ENCODE assay signal across 8 cellular contexts in the genomic region with DNA sequence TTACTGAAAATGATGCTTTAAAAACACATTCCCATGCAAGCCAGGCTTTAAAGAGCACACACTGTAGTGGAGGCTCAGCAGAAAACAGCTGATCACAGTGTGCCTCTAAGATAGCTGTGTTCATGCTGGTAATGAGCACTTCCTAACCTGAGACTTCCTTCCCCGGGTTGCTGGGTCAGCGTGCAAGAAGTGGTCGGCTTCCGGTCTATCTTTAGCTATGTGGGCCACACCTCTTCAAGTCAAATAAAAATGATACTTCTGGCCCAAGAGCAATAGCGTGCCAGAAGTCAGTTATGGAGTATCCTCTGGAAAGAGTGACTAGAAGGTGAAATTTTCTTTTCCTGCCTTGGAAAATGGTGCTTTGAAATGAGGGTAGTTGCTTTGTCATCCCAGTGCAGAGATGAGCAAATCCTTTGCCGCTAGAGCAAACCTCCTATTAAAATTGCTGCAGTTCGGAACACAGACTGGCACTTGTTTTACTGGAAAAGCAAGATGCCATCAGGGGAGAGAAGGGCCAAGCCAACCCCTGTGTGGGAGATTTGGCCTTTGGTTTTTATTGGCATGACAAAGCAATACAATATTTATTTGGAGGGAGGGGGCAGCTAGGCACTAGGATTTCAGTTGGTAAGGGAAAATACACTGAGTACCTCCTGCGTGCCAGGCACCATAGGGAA.
DNase-seq lines count a peak whose midpoint lies in the region; ATAC-seq and TF ChIP-seq lines count a peak whose summit lies in the region.

No MANE protein-coding gene starts in this region.

- H2AFZ ChIP-seq in SK-N-SH (ENCODE audit: low read depth), result no peak overlapping the region

- no peak for ATAC-seq in SK-N-SH treated with all-trans-retinoic acid at 6 μM for 48 hours
- peak; percentile 82 for ATAC-seq in activated CD8-positive, alpha-beta T cell treated with anti-CD3 and anti-CD28 coated beads, Interleukin-2, amount 10 ng/mL, durations not matched to agents 7 days and 5 days
- no peak for ATAC-seq in GM18907 (IDR thresholded peaks at IDR 0.05; ENCODE audit: unreplicated experiment)
- no peak for ATAC-seq in HG03354 (IDR thresholded peaks at IDR 0.05; ENCODE audit: poor library complexity, severe bottlenecking, unreplicated experiment)

- H3K9me3 ChIP-seq in SK-N-SH, result no peaks in the 10 kb centered on the region

- H3K4me3 Mint-ChIP-seq in activated CD8-positive, alpha-beta T cell treated with anti-CD3 and anti-CD28 coated beads, Interleukin-2, amount 10 ng/mL, durations not matched to agents 7 days and 5 days, result no peak overlapping the region

- CTCF ChIA-PET in SK-N-SH (lab: Yijun Ruan, JAX), result interaction anchor here (2.4 kb wide), 1 partner anchor 12 kb away, joined by 5 read pairs; no protein-coding TSS in a partner anchor
- CTCF ChIA-PET in activated CD8-positive, alpha-beta T cell treated with anti-CD3 and anti-CD28 coated beads, Interleukin-2, amount 10 ng/mL, durations not matched to agents 7 days and 5 days (lab: Charles Lee), result interaction anchor here (0.8 to 3.8 kb wide), 6 partner anchors 9 to 88 kb away, joined by 3 to 13 read pairs (median 8); no protein-coding TSS in a partner anchor

- no peaks in the 10 kb centered on the region for H3K9me2 ChIP-seq in SK-N-SH

- H3K36me3 Mint-ChIP-seq in activated CD8-positive, alpha-beta T cell treated with anti-CD3 and anti-CD28 coated beads, Interleukin-2, amount 10 ng/mL, durations not matched to agents 7 days and 5 days (ENCODE audit: low read depth), result peaks cover 35% of the 10 kb centered on the region

- H3K27ac ChIP-seq in SK-N-SH (ENCODE audit: low read depth in 2 of 2, low read length in 1 of 2), result peak overlapping the region in 1 of 2 experiments; percentile 37; a peak in 1 of 4 replicates
- H3K27ac ChIP-seq in layer of hippocampus (ENCODE audit: low read depth, low read length), result peak overlapping the region; percentile 93
- H3K27ac ChIP-seq in temporal lobe (ENCODE audit: low read depth, low read length), result peak overlapping the region; percentile 96

- TF ChIP-seq CTCF in SK-N-SH (IDR thresholded peaks at IDR 0.05), result no peak

- peak overlapping the region; percentile 21; the same call in 1 of the 2 replicates for H3K4me2 ChIP-seq in SK-N-SH

- peaks cover 14 to 45% of the 10 kb centered on the region in 2 experiments for H3K4me1 ChIP-seq in SK-N-SH (ENCODE audit: control insufficient read depth in 1 of 2, insufficient read depth in 2 of 2, low read depth in 1 of 2, low read length in 1 of 2)

- H3K27me3 ChIP-seq in SK-N-SH (ENCODE audit: insufficient read depth), result no peaks in the 10 kb centered on the region
- H3K27me3 ChIP-seq in layer of hippocampus (ENCODE audit: control insufficient read depth, insufficient read depth, low read length), result no peaks in the 10 kb centered on the region

- H3F3A ChIP-seq in SK-N-SH (replicated peaks; ENCODE audit: insufficient read depth), result peaks cover 33% of the 10 kb centered on the region

- peaks cover 15 to 34% of the 10 kb centered on the region in 2 experiments for H3K36me3 ChIP-seq in SK-N-SH (replicated peaks in 1 of 2; ENCODE audit: control insufficient read depth in 1 of 2, insufficient read depth in 2 of 2, low read length in 1 of 2)

- H3K9ac ChIP-seq in SK-N-SH, result no peak overlapping the region

- TF ChIP-seq RAD21 in SK-N-SH (IDR thresholded peaks at IDR 0.05; ENCODE audit: low read length), result no peak

- peak overlapping the region; percentile 60 for H3K27ac Mint-ChIP-seq in activated CD8-positive, alpha-beta T cell treated with anti-CD3 and anti-CD28 coated beads, Interleukin-2, amount 10 ng/mL, durations not matched to agents 7 days and 5 days

- no peaks in the 10 kb centered on the region for H3K9me3 Mint-ChIP-seq in activated CD8-positive, alpha-beta T cell treated with anti-CD3 and anti-CD28 coated beads, Interleukin-2, amount 10 ng/mL, durations not matched to agents 7 days and 5 days (ENCODE audit: insufficient read depth)

- POLR2A ChIA-PET in SK-N-SH (lab: Yijun Ruan, JAX), result no interaction called here
- POLR2A ChIA-PET in activated CD8-positive, alpha-beta T cell treated with anti-CD3 and anti-CD28 coated beads, Interleukin-2, amount 10 ng/mL, durations not matched to agents 7 days and 5 days (lab: Charles Lee), result interaction anchor here (1.1 to 1.3 kb wide), 2 partner anchors 31 to 33 kb away, joined by 3 read pairs; no protein-coding TSS in a partner anchor

- peaks cover 72% of the 10 kb centered on the region for H4K20me1 ChIP-seq in SK-N-SH (ENCODE audit: insufficient read depth)

- peaks cover 100% of the 10 kb centered on the region for H3K79me2 ChIP-seq in SK-N-SH (ENCODE audit: insufficient read depth)

- no peaks in the 10 kb centered on the region for H3K27me3 Mint-ChIP-seq in activated CD8-positive, alpha-beta T cell treated with anti-CD3 and anti-CD28 coated beads, Interleukin-2, amount 10 ng/mL, durations not matched to agents 7 days and 5 days (ENCODE audit: low read depth)

- H3K4me3 ChIP-seq in SK-N-SH (ENCODE audit: low read depth in 2 of 2, low read length in 1 of 2), result no peak overlapping the region

- TF ChIP-seq EP300 in SK-N-SH (IDR thresholded peaks at IDR 0.05; ENCODE audit: borderline replicate concordance in 1 of 2, low read depth in 1 of 2, low read length in 1 of 2), result no peak

- 66% methylated on average over 8 of the region's 8 CpGs for WGBS in SK-N-SH (ENCODE audit: low lambda C conversion rate)

- DNase-seq in SK-N-SH, result no peak
- peak; percentile 56 for DNase-seq in activated CD8-positive, alpha-beta T cell treated with anti-CD3 and anti-CD28 coated beads, Interleukin-2, amount 10 ng/mL, durations not matched to agents 7 days and 5 days
- no peak for DNase-seq in COLO668 (lab: John Stamatoyannopoulos, UW; ENCODE audit: unreplicated experiment)

- peaks cover 41% of the 10 kb centered on the region for H3K4me1 Mint-ChIP-seq in activated CD8-positive, alpha-beta T cell treated with anti-CD3 and anti-CD28 coated beads, Interleukin-2, amount 10 ng/mL, durations not matched to agents 7 days and 5 days (ENCODE audit: low read depth)

TF ChIP-seq in SK-N-SH, 30 proteins besides CTCF, POLR2A, EP300 and RAD21 (continues in another document):
- TF ChIP-seq ELF1 (IDR thresholded peaks at IDR 0.05), result no peak
- TF ChIP-seq, protein P1, sequence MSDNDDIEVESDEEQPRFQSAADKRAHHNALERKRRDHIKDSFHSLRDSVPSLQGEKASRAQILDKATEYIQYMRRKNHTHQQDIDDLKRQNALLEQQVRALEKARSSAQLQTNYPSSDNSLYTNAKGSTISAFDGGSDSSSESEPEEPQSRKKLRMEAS (IDR thresholded peaks at IDR 0.05; ENCODE audit: low read depth), result no peak
- no peak for TF ChIP-seq FOXJ3 (CRISPR knock-in tag; IDR thresholded peaks at IDR 0.05)
- no peak for TF ChIP-seq GABPA (IDR thresholded peaks at IDR 0.05; ENCODE audit: low read depth)

TF ChIP-seq in SK-N-SH treated with all-trans-retinoic acid at 6 μM for 48 hours, 23 proteins besides CTCF, POLR2A, EP300 and RAD21 (continues in another document):
- TF ChIP-seq ZNF70 (CRISPR knock-in tag; IDR thresholded peaks at IDR 0.05) (no peak), CSDC2 (CRISPR knock-in tag; IDR thresholded peaks at IDR 0.05) (no peak), ZFP30 (CRISPR knock-in tag; IDR thresholded peaks at IDR 0.05) (no peak), ZC3H10 (CRISPR knock-in tag; IDR thresholded peaks at IDR 0.05) (no peak), ISL1 (CRISPR knock-in tag; IDR thresholded peaks at IDR 0.05) (no peak), ARNTL (CRISPR knock-in tag; IDR thresholded peaks at IDR 0.05; ENCODE audit: borderline replicate concordance, low read depth) (no peak)
- TF ChIP-seq, protein P2, sequence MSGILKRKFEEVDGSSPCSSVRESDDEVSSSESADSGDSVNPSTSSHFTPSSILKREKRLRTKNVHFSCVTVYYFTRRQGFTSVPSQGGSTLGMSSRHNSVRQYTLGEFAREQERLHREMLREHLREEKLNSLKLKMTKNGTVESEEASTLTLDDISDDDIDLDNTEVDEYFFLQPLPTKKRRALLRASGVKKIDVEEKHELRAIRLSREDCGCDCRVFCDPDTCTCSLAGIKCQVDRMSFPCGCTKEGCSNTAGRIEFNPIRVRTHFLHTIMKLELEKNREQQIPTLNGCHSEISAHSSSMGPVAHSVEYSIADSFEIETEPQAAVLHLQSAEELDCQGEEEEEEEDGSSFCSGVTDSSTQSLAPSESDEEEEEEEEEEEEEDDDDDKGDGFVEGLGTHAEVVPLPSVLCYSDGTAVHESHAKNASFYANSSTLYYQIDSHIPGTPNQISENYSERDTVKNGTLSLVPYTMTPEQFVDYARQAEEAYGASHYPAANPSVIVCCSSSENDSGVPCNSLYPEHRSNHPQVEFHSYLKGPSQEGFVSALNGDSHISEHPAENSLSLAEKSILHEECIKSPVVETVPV (CRISPR knock-in tag; IDR thresholded peaks at IDR 0.05), result no peak
- TF ChIP-seq, protein P3, sequence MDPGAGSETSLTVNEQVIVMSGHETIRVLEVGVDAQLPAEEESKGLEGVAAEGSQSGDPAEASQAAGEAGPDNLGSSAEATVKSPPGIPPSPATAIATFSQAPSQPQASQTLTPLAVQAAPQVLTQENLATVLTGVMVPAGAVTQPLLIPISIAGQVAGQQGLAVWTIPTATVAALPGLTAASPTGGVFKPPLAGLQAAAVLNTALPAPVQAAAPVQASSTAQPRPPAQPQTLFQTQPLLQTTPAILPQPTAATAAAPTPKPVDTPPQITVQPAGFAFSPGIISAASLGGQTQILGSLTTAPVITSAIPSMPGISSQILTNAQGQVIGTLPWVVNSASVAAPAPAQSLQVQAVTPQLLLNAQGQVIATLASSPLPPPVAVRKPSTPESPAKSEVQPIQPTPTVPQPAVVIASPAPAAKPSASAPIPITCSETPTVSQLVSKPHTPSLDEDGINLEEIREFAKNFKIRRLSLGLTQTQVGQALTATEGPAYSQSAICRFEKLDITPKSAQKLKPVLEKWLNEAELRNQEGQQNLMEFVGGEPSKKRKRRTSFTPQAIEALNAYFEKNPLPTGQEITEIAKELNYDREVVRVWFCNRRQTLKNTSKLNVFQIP (CRISPR knock-in tag; IDR thresholded peaks at IDR 0.05; ENCODE audit: borderline replicate concordance, low read depth), result no peak
- TF ChIP-seq, protein P4, sequence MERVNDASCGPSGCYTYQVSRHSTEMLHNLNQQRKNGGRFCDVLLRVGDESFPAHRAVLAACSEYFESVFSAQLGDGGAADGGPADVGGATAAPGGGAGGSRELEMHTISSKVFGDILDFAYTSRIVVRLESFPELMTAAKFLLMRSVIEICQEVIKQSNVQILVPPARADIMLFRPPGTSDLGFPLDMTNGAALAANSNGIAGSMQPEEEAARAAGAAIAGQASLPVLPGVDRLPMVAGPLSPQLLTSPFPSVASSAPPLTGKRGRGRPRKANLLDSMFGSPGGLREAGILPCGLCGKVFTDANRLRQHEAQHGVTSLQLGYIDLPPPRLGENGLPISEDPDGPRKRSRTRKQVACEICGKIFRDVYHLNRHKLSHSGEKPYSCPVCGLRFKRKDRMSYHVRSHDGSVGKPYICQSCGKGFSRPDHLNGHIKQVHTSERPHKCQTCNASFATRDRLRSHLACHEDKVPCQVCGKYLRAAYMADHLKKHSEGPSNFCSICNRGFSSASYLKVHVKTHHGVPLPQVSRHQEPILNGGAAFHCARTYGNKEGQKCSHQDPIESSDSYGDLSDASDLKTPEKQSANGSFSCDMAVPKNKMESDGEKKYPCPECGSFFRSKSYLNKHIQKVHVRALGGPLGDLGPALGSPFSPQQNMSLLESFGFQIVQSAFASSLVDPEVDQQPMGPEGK (CRISPR knock-in tag; IDR thresholded peaks at IDR 0.05; ENCODE audit: borderline replicate concordance), result no peak
